In genomic region chr11:74839971-74840370, GRCh38 we compare ENCODE assay signal across 16 cellular contexts.
"Had no signal": no experiment of that assay in that cellular context is flagged by ENCODE, and none has a peak within 500 bp of the region (broad histone marks: within the 10 kb centered on the region; RNA-seq: fewer than 3 reads in every experiment).

No MANE protein-coding gene starts in this region.

- H3K9me3 ChIP-seq: adrenal gland, heart left ventricle, mucosa of descending colon, pancreas, tibial artery, vagina had no signal

- H3K4me3 ChIP-seq: adrenal gland, heart left ventricle, lung, mucosa of descending colon, pancreas, tibial artery, vagina had no signal

- H3K27me3 ChIP-seq: adrenal gland, heart left ventricle, pancreas, tibial artery, vagina had no signal

- DNase-seq: activated CD4-positive, CD25-positive, alpha-beta regulatory T cell; activated naive CD4-positive, alpha-beta T cell treated with anti-CD3 and anti-CD28 coated beads, Interleukin-2, amount 50 U/mL, for 16 hours; activated T-cell treated with anti-CD3 and anti-CD28 coated beads, Interleukin-2, amount 50 U/mL, for 1 hour; caudate nucleus; foreskin melanocyte; heart left ventricle; left colon; mucosa of descending colon; nephron progenitor cell; pancreas; stimulated activated CD4-positive, alpha-beta T cell treated with anti-CD3 and anti-CD28 coated beads, Interleukin-15, amount 100 ng/mL, for 24 hours; stimulated activated CD4-positive, alpha-beta T cell treated with anti-CD3 and anti-CD28 coated beads, Interleukin-4, amount 100 ng/mL, for 4 hours; tibial artery had no signal

- FAIRE-seq: pancreas had no signal

- H3K9me3 Mint-ChIP-seq: nephron progenitor cell had no signal

- H3K4me1 ChIP-seq: pancreas, tibial artery, vagina had no signal

- H3K27ac ChIP-seq: adrenal gland, heart left ventricle, pancreas, tibial artery, vagina had no signal

- H3K4me1 Mint-ChIP-seq: nephron progenitor cell had no signal

- H3K4me3 Mint-ChIP-seq: nephron progenitor cell had no signal
